Comparison of ENCODE assay signal across 1 cellular context in the genomic region with DNA sequence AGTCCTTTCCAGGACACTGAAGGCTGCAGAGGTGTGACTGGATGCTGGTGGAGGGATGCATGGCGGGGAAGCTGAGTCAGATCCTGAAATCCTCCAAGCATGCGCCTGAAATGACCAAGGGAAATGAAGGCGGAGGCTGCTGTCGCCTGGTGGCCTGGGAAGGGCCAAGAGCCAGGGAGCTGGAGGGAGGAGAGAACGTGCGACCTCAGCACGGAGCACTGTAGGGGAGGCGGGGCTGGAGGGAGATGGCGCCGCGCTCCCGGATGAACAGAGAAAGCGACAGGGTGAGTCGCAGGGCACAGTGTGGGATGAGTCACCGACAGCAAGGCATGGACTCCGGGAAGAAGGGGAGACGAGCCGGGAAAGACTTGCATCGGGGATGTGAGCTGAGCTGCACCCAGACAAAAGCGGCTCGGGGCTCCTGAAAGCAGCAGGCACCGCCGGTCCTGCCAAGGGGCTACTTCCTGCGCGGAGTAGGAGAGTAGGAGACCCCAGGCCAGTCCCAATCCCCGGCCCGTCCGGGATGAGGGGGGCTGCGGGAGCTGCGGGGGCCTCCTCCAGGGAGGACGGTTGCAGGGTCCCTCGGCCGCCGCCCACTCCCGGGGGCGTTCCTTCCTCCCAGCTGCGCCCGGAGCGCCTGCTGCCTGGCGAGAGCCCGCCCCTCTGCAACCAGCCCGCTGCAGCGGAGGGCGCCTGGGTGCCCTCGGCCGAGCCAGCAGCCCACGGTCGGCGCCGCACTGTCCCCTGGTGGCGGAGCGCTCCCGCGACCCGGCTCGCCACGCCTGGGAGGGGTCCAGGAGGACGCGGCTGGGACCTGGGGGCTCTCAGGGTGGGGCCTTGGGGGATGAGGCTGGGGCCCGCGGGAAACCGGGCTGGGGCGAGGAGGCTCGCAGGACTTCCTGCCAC.
TF ChIP-seq lines count a peak whose summit lies in the region.

No MANE protein-coding gene starts in this region.

TF ChIP-seq in HepG2, 621 proteins besides CTCF, POLR2A, EP300 and RAD21 (continued from another document and continues in another):
- TF ChIP-seq, protein P1, sequence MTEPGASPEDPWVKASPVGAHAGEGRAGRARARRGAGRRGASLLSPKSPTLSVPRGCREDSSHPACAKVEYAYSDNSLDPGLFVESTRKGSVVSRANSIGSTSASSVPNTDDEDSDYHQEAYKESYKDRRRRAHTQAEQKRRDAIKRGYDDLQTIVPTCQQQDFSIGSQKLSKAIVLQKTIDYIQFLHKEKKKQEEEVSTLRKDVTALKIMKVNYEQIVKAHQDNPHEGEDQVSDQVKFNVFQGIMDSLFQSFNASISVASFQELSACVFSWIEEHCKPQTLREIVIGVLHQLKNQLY (CRISPR knock-in tag; IDR thresholded peaks at IDR 0.05): no peak; the same call in 1 of the 2 replicates
- TF ChIP-seq, protein P2, sequence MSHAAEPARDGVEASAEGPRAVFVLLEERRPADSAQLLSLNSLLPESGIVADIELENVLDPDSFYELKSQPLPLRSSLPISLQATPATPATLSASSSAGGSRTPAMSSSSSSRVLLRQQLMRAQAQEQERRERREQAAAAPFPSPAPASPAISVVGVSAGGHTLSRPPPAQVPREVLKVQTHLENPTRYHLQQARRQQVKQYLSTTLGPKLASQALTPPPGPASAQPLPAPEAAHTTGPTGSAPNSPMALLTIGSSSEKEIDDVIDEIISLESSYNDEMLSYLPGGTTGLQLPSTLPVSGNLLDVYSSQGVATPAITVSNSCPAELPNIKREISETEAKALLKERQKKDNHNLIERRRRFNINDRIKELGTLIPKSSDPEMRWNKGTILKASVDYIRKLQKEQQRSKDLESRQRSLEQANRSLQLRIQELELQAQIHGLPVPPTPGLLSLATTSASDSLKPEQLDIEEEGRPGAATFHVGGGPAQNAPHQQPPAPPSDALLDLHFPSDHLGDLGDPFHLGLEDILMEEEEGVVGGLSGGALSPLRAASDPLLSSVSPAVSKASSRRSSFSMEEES (CRISPR knock-in tag; IDR thresholded peaks at IDR 0.05): no peak; the same call in 1 of the 2 replicates
- TF ChIP-seq TEAD2 (CRISPR knock-in tag; IDR thresholded peaks at IDR 0.05) (no peak; the same call in 1 of the 2 replicates), MAZ (IDR thresholded peaks at IDR 0.05; ENCODE audit: borderline replicate concordance, low read depth, low read length) (peak; percentile 85; the same call in 1 of the 2 replicates), MAZ (CRISPR knock-in tag; IDR thresholded peaks at IDR 0.05; ENCODE audit: low read depth) (peak; percentile 97), FLYWCH1 (CRISPR knock-in tag; IDR thresholded peaks at IDR 0.05) (peak; percentile 30; the same call in 1 of the 2 replicates), KAT7 (CRISPR knock-in tag; IDR thresholded peaks at IDR 0.05; ENCODE audit: borderline replicate concordance) (0 out of 2 replicates have a peak, but pooled peaks have one; percentile 38), ZNF501 (CRISPR knock-in tag; IDR thresholded peaks at IDR 0.05) (peak; percentile 92), ZNF317 (CRISPR knock-in tag; IDR thresholded peaks at IDR 0.05) (peak; percentile 67; the same call in 1 of the 2 replicates), MTA3 (CRISPR knock-in tag; IDR thresholded peaks at IDR 0.05) (no peak), ZNF709 (CRISPR knock-in tag; IDR thresholded peaks at IDR 0.05) (peak; percentile 98), ZNF12 (CRISPR knock-in tag; IDR thresholded peaks at IDR 0.05) (peak; percentile 64), ZNF883 (CRISPR knock-in tag; IDR thresholded peaks at IDR 0.05; ENCODE audit: not compliant biosample characterization) (peak; percentile 54), TEAD3 (CRISPR knock-in tag; optimal IDR thresholded peaks at IDR 0.05; ENCODE audit: borderline replicate concordance) (peak; percentile 53), SNAI1 (CRISPR knock-in tag; IDR thresholded peaks at IDR 0.05; ENCODE audit: borderline replicate concordance) (no peak; the same call in 1 of the 2 replicates), IKZF4 (CRISPR knock-in tag; IDR thresholded peaks at IDR 0.05; ENCODE audit: borderline replicate concordance, low read depth, not compliant biosample characterization) (peak; percentile 55), SCMH1 (CRISPR knock-in tag; IDR thresholded peaks at IDR 0.05; ENCODE audit: borderline replicate concordance) (no peak), SRY (CRISPR knock-in tag; IDR thresholded peaks at IDR 0.05) (peak; percentile 70; the same call in 1 of the 2 replicates), NFATC3 (CRISPR knock-in tag; IDR thresholded peaks at IDR 0.05) (no peak), IRX3 (CRISPR knock-in tag; IDR thresholded peaks at IDR 0.05; ENCODE audit: borderline replicate concordance, low read depth) (peak; percentile 96), GTF2F1 (IDR thresholded peaks at IDR 0.05; ENCODE audit: low read length) (0 out of 2 replicates have a peak, but pooled peaks have one; percentile 25), SMAD3 (CRISPR knock-in tag; IDR thresholded peaks at IDR 0.05) (peak; percentile 44; the same call in 1 of the 2 replicates), TBX3 (IDR thresholded peaks at IDR 0.05; ENCODE audit: borderline replicate concordance) (peak; percentile 22; the same call in 1 of the 2 replicates), POGZ (CRISPR knock-in tag; IDR thresholded peaks at IDR 0.05) (peak; percentile 45), SMYD3 (CRISPR knock-in tag; IDR thresholded peaks at IDR 0.05) (peak; percentile 97; the same call in 1 of the 2 replicates), ZBTB3 (CRISPR knock-in tag; IDR thresholded peaks at IDR 0.05; ENCODE audit: borderline replicate concordance, low read depth) (no peak), ZSCAN20 (CRISPR knock-in tag; IDR thresholded peaks at IDR 0.05; ENCODE audit: borderline replicate concordance) (no peak; the same call in none of the 2 replicates), POLR2AphosphoS5 (IDR thresholded peaks at IDR 0.05; ENCODE audit: low read depth, low read length) (no peak; the same call in 1 of the 2 replicates), WIZ (CRISPR knock-in tag; IDR thresholded peaks at IDR 0.05) (peak; percentile 88; the same call in 1 of the 2 replicates), ZFP90 (CRISPR knock-in tag; IDR thresholded peaks at IDR 0.05; ENCODE audit: borderline replicate concordance) (peak; percentile 90), TGIF2 (CRISPR knock-in tag; IDR thresholded peaks at IDR 0.05) (0 out of 2 replicates have a peak, but pooled peaks have one; percentile 66), SRSF9 (IDR thresholded peaks at IDR 0.05; ENCODE audit: borderline replicate concordance, insufficient read depth, low read depth, low read length, poor library complexity, severe bottlenecking) (no peak), SP4 (CRISPR knock-in tag; IDR thresholded peaks at IDR 0.05) (peak; percentile 83), RCOR2 (CRISPR knock-in tag; IDR thresholded peaks at IDR 0.05) (peak; percentile 83; the same call in 1 of the 2 replicates), LCORL (IDR thresholded peaks at IDR 0.05) (no peak), LCORL (CRISPR knock-in tag; IDR thresholded peaks at IDR 0.05) (0 out of 2 replicates have a peak, but pooled peaks have one; percentile 18), ZFP41 (CRISPR knock-in tag; IDR thresholded peaks at IDR 0.05; ENCODE audit: borderline replicate concordance) (peak; percentile 79), ZNF292 (CRISPR knock-in tag; IDR thresholded peaks at IDR 0.05; ENCODE audit: borderline replicate concordance, low read depth) (peak; percentile 84), CCDC6 (CRISPR knock-in tag; IDR thresholded peaks at IDR 0.05) (no peak; the same call in 1 of the 2 replicates)
- TF ChIP-seq, protein P3, sequence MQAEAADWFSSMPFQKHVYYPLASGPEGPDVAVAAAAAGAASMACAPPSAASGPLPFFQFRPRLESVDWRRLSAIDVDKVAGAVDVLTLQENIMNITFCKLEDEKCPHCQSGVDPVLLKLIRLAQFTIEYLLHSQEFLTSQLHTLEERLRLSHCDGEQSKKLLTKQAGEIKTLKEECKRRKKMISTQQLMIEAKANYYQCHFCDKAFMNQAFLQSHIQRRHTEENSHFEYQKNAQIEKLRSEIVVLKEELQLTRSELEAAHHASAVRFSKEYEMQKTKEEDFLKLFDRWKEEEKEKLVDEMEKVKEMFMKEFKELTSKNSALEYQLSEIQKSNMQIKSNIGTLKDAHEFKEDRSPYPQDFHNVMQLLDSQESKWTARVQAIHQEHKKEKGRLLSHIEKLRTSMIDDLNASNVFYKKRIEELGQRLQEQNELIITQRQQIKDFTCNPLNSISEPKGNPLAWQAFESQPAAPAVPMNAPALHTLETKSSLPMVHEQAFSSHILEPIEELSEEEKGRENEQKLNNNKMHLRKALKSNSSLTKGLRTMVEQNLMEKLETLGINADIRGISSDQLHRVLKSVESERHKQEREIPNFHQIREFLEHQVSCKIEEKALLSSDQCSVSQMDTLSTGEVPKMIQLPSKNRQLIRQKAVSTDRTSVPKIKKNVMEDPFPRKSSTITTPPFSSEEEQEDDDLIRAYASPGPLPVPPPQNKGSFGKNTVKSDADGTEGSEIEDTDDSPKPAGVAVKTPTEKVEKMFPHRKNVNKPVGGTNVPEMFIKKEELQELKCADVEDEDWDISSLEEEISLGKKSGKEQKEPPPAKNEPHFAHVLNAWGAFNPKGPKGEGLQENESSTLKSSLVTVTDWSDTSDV (CRISPR knock-in tag; IDR thresholded peaks at IDR 0.05): peak; percentile 81; the same call in 1 of the 2 replicates
- TF ChIP-seq, protein P4, sequence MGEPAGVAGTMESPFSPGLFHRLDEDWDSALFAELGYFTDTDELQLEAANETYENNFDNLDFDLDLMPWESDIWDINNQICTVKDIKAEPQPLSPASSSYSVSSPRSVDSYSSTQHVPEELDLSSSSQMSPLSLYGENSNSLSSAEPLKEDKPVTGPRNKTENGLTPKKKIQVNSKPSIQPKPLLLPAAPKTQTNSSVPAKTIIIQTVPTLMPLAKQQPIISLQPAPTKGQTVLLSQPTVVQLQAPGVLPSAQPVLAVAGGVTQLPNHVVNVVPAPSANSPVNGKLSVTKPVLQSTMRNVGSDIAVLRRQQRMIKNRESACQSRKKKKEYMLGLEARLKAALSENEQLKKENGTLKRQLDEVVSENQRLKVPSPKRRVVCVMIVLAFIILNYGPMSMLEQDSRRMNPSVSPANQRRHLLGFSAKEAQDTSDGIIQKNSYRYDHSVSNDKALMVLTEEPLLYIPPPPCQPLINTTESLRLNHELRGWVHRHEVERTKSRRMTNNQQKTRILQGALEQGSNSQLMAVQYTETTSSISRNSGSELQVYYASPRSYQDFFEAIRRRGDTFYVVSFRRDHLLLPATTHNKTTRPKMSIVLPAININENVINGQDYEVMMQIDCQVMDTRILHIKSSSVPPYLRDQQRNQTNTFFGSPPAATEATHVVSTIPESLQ (CRISPR knock-in tag; conservative IDR thresholded peaks at IDR 0.05): no peak; the same call in 1 of the 2 replicates
- TF ChIP-seq, protein P5, sequence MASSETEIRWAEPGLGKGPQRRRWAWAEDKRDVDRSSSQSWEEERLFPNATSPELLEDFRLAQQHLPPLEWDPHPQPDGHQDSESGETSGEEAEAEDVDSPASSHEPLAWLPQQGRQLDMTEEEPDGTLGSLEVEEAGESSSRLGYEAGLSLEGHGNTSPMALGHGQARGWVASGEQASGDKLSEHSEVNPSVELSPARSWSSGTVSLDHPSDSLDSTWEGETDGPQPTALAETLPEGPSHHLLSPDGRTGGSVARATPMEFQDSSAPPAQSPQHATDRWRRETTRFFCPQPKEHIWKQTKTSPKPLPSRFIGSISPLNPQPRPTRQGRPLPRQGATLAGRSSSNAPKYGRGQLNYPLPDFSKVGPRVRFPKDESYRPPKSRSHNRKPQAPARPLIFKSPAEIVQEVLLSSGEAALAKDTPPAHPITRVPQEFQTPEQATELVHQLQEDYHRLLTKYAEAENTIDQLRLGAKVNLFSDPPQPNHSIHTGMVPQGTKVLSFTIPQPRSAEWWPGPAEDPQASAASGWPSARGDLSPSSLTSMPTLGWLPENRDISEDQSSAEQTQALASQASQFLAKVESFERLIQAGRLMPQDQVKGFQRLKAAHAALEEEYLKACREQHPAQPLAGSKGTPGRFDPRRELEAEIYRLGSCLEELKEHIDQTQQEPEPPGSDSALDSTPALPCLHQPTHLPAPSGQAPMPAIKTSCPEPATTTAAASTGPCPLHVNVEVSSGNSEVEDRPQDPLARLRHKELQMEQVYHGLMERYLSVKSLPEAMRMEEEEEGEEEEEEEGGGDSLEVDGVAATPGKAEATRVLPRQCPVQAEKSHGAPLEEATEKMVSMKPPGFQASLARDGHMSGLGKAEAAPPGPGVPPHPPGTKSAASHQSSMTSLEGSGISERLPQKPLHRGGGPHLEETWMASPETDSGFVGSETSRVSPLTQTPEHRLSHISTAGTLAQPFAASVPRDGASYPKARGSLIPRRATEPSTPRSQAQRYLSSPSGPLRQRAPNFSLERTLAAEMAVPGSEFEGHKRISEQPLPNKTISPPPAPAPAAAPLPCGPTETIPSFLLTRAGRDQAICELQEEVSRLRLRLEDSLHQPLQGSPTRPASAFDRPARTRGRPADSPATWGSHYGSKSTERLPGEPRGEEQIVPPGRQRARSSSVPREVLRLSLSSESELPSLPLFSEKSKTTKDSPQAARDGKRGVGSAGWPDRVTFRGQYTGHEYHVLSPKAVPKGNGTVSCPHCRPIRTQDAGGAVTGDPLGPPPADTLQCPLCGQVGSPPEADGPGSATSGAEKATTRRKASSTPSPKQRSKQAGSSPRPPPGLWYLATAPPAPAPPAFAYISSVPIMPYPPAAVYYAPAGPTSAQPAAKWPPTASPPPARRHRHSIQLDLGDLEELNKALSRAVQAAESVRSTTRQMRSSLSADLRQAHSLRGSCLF (CRISPR knock-in tag; IDR thresholded peaks at IDR 0.05; ENCODE audit: borderline replicate concordance): no peak
- TF ChIP-seq, protein P6, sequence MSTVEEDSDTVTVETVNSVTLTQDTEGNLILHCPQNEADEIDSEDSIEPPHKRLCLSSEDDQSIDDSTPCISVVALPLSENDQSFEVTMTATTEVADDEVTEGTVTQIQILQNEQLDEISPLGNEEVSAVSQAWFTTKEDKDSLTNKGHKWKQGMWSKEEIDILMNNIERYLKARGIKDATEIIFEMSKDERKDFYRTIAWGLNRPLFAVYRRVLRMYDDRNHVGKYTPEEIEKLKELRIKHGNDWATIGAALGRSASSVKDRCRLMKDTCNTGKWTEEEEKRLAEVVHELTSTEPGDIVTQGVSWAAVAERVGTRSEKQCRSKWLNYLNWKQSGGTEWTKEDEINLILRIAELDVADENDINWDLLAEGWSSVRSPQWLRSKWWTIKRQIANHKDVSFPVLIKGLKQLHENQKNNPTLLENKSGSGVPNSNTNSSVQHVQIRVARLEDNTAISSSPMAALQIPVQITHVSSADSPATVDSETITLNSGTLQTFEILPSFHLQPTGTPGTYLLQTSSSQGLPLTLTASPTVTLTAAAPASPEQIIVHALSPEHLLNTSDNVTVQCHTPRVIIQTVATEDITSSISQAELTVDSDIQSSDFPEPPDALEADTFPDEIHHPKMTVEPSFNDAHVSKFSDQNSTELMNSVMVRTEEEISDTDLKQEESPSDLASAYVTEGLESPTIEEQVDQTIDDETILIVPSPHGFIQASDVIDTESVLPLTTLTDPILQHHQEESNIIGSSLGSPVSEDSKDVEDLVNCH (CRISPR knock-in tag; IDR thresholded peaks at IDR 0.05): no peak
- TF ChIP-seq, protein P7, sequence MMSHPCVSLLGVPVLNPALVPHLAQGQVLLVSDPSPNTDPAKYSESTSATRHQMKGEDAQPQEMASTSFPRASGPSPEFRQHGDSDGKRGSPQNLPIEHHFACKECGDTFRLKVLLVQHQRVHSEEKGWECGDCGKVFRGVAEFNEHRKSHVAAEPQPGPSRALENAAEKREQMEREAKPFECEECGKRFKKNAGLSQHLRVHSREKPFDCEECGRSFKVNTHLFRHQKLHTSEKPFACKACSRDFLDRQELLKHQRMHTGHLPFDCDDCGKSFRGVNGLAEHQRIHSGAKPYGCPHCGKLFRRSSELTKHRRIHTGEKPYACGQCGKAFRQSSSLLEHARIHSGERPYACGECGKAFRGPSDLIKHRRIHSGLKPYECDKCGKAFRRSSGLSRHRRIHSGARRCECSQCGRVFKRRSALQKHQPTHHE (CRISPR knock-in tag; IDR thresholded peaks at IDR 0.05; ENCODE audit: borderline replicate concordance): peak; percentile 98; the same call in 1 of the 2 replicates
